1 cellular context compared by ENCODE assay signal in the genomic region with DNA sequence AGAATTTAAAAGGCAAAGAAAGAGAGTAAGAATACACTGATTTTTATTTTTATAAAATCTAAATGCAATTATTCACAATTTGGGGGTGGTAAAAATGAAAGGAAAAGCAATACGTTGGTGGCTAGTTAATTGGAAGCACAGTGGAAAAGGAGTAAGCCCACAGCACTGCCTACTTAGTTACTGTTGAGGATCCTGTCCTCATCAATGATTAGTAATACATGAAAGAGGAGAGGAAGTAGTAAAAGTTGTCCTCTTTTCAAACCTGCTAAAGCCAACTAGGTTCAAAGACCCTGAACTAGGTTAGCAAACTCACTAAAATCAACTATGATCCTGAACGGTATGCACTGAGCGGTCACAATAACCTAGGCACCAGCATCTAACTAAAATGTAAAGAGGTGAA.
TF ChIP-seq lines count a peak whose summit lies in the region.

No MANE protein-coding gene starts in this region.

TF ChIP-seq in WTC11, 78 proteins besides CTCF, POLR2A, EP300 and RAD21 (continued from another document):
- TF ChIP-seq, protein P1, sequence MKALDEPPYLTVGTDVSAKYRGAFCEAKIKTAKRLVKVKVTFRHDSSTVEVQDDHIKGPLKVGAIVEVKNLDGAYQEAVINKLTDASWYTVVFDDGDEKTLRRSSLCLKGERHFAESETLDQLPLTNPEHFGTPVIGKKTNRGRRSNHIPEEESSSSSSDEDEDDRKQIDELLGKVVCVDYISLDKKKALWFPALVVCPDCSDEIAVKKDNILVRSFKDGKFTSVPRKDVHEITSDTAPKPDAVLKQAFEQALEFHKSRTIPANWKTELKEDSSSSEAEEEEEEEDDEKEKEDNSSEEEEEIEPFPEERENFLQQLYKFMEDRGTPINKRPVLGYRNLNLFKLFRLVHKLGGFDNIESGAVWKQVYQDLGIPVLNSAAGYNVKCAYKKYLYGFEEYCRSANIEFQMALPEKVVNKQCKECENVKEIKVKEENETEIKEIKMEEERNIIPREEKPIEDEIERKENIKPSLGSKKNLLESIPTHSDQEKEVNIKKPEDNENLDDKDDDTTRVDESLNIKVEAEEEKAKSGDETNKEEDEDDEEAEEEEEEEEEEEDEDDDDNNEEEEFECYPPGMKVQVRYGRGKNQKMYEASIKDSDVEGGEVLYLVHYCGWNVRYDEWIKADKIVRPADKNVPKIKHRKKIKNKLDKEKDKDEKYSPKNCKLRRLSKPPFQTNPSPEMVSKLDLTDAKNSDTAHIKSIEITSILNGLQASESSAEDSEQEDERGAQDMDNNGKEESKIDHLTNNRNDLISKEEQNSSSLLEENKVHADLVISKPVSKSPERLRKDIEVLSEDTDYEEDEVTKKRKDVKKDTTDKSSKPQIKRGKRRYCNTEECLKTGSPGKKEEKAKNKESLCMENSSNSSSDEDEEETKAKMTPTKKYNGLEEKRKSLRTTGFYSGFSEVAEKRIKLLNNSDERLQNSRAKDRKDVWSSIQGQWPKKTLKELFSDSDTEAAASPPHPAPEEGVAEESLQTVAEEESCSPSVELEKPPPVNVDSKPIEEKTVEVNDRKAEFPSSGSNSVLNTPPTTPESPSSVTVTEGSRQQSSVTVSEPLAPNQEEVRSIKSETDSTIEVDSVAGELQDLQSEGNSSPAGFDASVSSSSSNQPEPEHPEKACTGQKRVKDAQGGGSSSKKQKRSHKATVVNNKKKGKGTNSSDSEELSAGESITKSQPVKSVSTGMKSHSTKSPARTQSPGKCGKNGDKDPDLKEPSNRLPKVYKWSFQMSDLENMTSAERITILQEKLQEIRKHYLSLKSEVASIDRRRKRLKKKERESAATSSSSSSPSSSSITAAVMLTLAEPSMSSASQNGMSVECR (CRISPR knock-in tag; IDR thresholded peaks at IDR 0.05; ENCODE audit: borderline replicate concordance) = no peak
- TF ChIP-seq, protein P2, sequence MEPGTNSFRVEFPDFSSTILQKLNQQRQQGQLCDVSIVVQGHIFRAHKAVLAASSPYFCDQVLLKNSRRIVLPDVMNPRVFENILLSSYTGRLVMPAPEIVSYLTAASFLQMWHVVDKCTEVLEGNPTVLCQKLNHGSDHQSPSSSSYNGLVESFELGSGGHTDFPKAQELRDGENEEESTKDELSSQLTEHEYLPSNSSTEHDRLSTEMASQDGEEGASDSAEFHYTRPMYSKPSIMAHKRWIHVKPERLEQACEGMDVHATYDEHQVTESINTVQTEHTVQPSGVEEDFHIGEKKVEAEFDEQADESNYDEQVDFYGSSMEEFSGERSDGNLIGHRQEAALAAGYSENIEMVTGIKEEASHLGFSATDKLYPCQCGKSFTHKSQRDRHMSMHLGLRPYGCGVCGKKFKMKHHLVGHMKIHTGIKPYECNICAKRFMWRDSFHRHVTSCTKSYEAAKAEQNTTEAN (CRISPR knock-in tag; IDR thresholded peaks at IDR 0.05) = no peak
- TF ChIP-seq ZNF396 (CRISPR knock-in tag; IDR thresholded peaks at IDR 0.05; ENCODE audit: borderline replicate concordance) = no peak
